Comparison of ENCODE assay signal across 16 cellular contexts in the genomic region with DNA sequence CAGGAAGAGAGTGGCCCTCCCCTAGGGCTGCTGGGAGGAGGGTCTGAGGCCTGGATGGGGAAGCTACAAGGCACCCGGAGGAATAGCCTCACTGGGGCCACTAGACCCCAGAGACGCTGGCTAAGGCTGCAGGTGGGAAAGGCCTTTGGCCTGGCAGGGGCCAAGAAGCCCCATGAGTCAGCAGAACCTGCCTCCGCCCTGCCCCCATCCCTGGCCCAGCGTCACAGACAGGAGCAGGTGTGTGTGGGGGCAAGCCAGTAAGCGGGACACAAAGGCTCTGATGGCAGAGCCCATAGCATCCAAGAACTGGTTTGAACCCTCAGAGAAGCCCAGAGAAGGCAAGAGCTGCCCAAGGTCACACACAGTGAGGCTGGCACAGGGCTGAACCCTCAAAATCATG. TPM values are rescaled to one million over a fixed set of nuclear protein-coding genes. Genes with fewer than 3 reads are reported as not detected.
"Had no signal": no experiment of that assay in that cellular context is flagged by ENCODE, and none has a peak within 500 bp of the region (broad histone marks: within the 10 kb centered on the region; RNA-seq: fewer than 3 reads in every experiment).

No MANE protein-coding gene starts in this region.

RNA-seq across cellular contexts. Expression of a gene that starts 27.0 kb away (rescaled TPM):
- total RNA-seq: occipital lobe, osteocyte, posterior vena cava, renal cortical epithelial cell, right lobe of liver, sigmoid colon, smooth muscle cell, spleen, suprapubic skin, transverse colon, upper lobe of right lung, urinary bladder, uterus had no signal
- polyA plus RNA-seq: neural cell, pancreas, sigmoid colon, spleen, thymus, urinary bladder had no signal
